In the genomic region with DNA sequence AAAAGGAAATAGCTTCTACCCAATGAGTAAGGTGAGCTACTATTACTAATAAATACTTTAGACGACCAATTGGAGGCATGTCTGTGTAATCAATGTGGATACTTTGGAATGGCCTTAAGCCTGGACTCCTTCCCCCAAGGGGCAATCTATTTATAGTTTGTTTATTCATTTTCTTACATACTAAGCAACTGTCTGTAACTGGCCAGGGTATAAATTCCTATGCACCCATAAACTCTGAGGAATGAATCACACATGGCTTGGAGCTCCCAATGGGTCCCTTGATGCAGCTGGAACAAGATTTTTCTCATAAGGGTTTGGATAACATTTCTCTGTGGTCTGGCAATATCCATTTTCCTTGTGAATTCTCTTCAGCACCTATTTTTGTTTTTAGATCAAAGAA, we compare ENCODE assay signal across 28 cellular contexts.
"Had no signal": no experiment of that assay in that cellular context is flagged by ENCODE, and none has a peak within 500 bp of the region (broad histone marks: within the 10 kb centered on the region; RNA-seq: fewer than 3 reads in every experiment).

No MANE protein-coding gene starts in this region.

- H3K4me3 ChIP-seq: coronary artery, dorsolateral prefrontal cortex, gastrocnemius medialis had no signal

- H3K27me3 ChIP-seq: brain microvascular endothelial cell, dorsolateral prefrontal cortex, gastrocnemius medialis had no signal

- FAIRE-seq: astrocyte, bronchial epithelial cell had no signal

- ATAC-seq: activated CD4-positive, alpha-beta T cell treated with anti-CD3 and anti-CD28 coated beads for 36 hours; activated CD8-positive, alpha-beta memory T cell treated with anti-CD3 and anti-CD28 coated beads, Interleukin-2, amount 10 ng/mL, durations not matched to agents 7 days and 5 days; activated CD8-positive, alpha-beta T cell treated with anti-CD3 and anti-CD28 coated beads, Interleukin-2, amount 10 ng/mL, durations not matched to agents 7 days and 5 days; activated T-cell treated with anti-CD3 and anti-CD28 coated beads, Interleukin-2, amount 50 U/mL, for 72 hours; esophagus mucosa; gastrocnemius medialis; T-helper 17 cell had no signal

- H3K9me3 ChIP-seq: gastrocnemius medialis had no signal

- DNase-seq: activated CD4-positive, alpha-beta memory T cell treated with anti-CD3 and anti-CD28 coated beads for 36 hours; activated CD4-positive, alpha-beta T cell treated with anti-CD3 and anti-CD28 coated beads for 36 hours; activated CD4-positive, alpha-beta T cell treated with anti-CD3 and anti-CD28 coated beads, Interleukin-2, amount 10 ng/mL, durations not matched to agents 24 days and 14 days; activated CD4-positive, CD25-positive, alpha-beta regulatory T cell; activated CD4-positive, CD25-positive, alpha-beta regulatory T cell treated with anti-CD3 and anti-CD28 coated beads, Interleukin-2, amount 50 U/mL, for 72 hours; activated CD8-positive, alpha-beta memory T cell treated with anti-CD3 and anti-CD28 coated beads, Interleukin-2, amount 10 ng/mL, durations not matched to agents 7 days and 5 days; activated CD8-positive, alpha-beta memory T cell treated with anti-CD3 and anti-CD28 coated beads, Interleukin-2, amount 50 U/mL, for 4 hours; activated CD8-positive, alpha-beta T cell treated with anti-CD3 and anti-CD28 coated beads, Interleukin-2, amount 10 ng/mL, durations not matched to agents 7 days and 5 days; activated gamma-delta T cell; activated naive CD4-positive, alpha-beta T cell treated with anti-CD3 and anti-CD28 coated beads, Interleukin-2, amount 50 U/mL, for 16 hours; activated naive CD4-positive, alpha-beta T cell treated with Interleukin-2 at 50 U/mL for 16 hours; activated T-cell treated with anti-CD3 and anti-CD28 coated beads for 4 hours; activated T-cell treated with anti-CD3 and anti-CD28 coated beads, Interleukin-2, amount 50 U/mL, for 24 hours; activated T-cell treated with anti-CD3 and anti-CD28 coated beads, Interleukin-2, amount 50 U/mL, for 72 hours; amniotic stem cell; anterior cingulate cortex; brain microvascular endothelial cell; dorsolateral prefrontal cortex; effector memory CD4-positive, alpha-beta T cell; endodermal cell; foreskin fibroblast; gastrocnemius medialis; T-helper 1 cell; T-helper 17 cell had no signal

- H3K4me1 ChIP-seq: gastrocnemius medialis had no signal

- H3K27ac ChIP-seq: brain microvascular endothelial cell, coronary artery, dorsolateral prefrontal cortex, gastrocnemius medialis had no signal

- H3K36me3 ChIP-seq: brain microvascular endothelial cell, gastrocnemius medialis had no signal
